ENCODE assay signal across 1 cellular context in the genomic region with DNA sequence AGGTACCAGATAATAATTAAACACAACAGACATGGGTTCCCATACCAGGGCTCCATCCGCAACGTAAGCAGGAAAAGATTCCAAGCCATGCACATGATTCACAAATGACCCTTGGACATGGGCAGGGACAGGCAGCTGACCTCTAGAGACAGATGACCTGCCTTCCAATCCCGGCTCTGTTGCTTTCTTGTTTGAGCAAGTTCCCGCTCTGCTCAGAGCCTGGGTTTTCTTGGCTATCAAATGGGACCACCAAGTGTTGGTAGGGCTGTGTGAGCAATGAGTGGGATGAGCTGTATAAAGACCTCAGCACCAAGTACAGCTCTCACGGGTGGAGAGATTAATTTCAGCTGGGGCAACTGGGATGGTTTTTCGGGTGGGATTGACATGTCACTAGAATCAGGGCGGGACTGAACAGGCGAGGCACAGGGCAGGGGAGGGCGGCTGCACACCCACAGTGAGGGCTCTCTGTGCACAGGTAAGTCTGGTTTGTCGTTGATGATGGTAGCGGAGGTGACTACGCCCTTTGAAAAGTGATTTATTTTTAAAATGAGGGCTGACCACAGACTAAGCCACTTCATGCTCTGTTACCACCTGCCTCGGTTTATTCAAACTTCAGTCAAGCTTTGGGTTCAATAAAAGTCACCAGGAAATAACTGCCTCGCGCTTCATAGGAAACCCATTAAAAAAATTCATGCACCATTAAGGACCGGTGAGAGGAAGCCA.
TF ChIP-seq lines count a peak whose summit lies in the region.

No MANE protein-coding gene starts in this region.

TF ChIP-seq in liver, 16 proteins besides CTCF, POLR2A, EP300 and RAD21 (continued from another document):
- TF ChIP-seq, protein P1, sequence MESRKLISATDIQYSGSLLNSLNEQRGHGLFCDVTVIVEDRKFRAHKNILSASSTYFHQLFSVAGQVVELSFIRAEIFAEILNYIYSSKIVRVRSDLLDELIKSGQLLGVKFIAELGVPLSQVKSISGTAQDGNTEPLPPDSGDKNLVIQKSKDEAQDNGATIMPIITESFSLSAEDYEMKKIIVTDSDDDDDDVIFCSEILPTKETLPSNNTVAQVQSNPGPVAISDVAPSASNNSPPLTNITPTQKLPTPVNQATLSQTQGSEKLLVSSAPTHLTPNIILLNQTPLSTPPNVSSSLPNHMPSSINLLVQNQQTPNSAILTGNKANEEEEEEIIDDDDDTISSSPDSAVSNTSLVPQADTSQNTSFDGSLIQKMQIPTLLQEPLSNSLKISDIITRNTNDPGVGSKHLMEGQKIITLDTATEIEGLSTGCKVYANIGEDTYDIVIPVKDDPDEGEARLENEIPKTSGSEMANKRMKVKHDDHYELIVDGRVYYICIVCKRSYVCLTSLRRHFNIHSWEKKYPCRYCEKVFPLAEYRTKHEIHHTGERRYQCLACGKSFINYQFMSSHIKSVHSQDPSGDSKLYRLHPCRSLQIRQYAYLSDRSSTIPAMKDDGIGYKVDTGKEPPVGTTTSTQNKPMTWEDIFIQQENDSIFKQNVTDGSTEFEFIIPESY (IDR thresholded peaks at IDR 0.05) = peak; percentile 85
- TF ChIP-seq FOXA2 (IDR thresholded peaks at IDR 0.05) = peak; percentile 63
- TF ChIP-seq GABPA (IDR thresholded peaks at IDR 0.05 in 1 of 2, conservative IDR thresholded peaks at IDR 0.05 in 1 of 2) = peak in 1 of 2 donors; percentile 51
- TF ChIP-seq, protein P2, sequence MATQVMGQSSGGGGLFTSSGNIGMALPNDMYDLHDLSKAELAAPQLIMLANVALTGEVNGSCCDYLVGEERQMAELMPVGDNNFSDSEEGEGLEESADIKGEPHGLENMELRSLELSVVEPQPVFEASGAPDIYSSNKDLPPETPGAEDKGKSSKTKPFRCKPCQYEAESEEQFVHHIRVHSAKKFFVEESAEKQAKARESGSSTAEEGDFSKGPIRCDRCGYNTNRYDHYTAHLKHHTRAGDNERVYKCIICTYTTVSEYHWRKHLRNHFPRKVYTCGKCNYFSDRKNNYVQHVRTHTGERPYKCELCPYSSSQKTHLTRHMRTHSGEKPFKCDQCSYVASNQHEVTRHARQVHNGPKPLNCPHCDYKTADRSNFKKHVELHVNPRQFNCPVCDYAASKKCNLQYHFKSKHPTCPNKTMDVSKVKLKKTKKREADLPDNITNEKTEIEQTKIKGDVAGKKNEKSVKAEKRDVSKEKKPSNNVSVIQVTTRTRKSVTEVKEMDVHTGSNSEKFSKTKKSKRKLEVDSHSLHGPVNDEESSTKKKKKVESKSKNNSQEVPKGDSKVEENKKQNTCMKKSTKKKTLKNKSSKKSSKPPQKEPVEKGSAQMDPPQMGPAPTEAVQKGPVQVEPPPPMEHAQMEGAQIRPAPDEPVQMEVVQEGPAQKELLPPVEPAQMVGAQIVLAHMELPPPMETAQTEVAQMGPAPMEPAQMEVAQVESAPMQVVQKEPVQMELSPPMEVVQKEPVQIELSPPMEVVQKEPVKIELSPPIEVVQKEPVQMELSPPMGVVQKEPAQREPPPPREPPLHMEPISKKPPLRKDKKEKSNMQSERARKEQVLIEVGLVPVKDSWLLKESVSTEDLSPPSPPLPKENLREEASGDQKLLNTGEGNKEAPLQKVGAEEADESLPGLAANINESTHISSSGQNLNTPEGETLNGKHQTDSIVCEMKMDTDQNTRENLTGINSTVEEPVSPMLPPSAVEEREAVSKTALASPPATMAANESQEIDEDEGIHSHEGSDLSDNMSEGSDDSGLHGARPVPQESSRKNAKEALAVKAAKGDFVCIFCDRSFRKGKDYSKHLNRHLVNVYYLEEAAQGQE (IDR thresholded peaks at IDR 0.05) = peak; percentile 74
- peak; percentile 92 to 96 for TF ChIP-seq RXRA (IDR thresholded peaks at IDR 0.05)
- peak; percentile 93 for TF ChIP-seq HNF4G (IDR thresholded peaks at IDR 0.05)
- TF ChIP-seq HNF4A (conservative IDR thresholded peaks at IDR 0.05) = peak; percentile 97 to 98
- peak; percentile 87 for TF ChIP-seq YY1 (IDR thresholded peaks at IDR 0.05)
- peak in 1 of 2 donors; percentile 68 for TF ChIP-seq EGR1 (IDR thresholded peaks at IDR 0.05; ENCODE audit: low read depth in 2 of 2)
- peak; percentile 82 to 84 for TF ChIP-seq JUND (IDR thresholded peaks at IDR 0.05)
- TF ChIP-seq, protein P3, sequence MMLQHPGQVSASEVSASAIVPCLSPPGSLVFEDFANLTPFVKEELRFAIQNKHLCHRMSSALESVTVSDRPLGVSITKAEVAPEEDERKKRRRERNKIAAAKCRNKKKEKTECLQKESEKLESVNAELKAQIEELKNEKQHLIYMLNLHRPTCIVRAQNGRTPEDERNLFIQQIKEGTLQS (IDR thresholded peaks at IDR 0.05) = no peak
- TF ChIP-seq, protein P4, sequence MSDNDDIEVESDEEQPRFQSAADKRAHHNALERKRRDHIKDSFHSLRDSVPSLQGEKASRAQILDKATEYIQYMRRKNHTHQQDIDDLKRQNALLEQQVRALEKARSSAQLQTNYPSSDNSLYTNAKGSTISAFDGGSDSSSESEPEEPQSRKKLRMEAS (IDR thresholded peaks at IDR 0.05) = peak; percentile 85
- peak; percentile 89 for TF ChIP-seq SP1 (IDR thresholded peaks at IDR 0.05)
